1 cellular context compared by ENCODE assay signal in genomic region chr3:120622870-120623718, GRCh38.
TF ChIP-seq lines count a peak whose summit lies in the region.

No MANE protein-coding gene starts in this region.

TF ChIP-seq in K562, 482 proteins besides CTCF, POLR2A, EP300 and RAD21 (continued from another document and continues in another):
- TF ChIP-seq ZBTB5 (IDR thresholded peaks at IDR 0.05), result no peak
- TF ChIP-seq TOE1 (IDR thresholded peaks at IDR 0.05; ENCODE audit: borderline replicate concordance), result no peak
- TF ChIP-seq TOE1 (CRISPR knock-in tag; IDR thresholded peaks at IDR 0.05; ENCODE audit: borderline replicate concordance, low read depth), result no peak
- TF ChIP-seq JUND (IDR thresholded peaks at IDR 0.05; ENCODE audit: borderline replicate concordance, low read depth, low read length), result peak; percentile 86
- TF ChIP-seq JUND (tag; IDR thresholded peaks at IDR 0.05; ENCODE audit: borderline replicate concordance, low read depth, low read length), result peak; percentile 70
- TF ChIP-seq HBP1 (CRISPR knock-in tag; IDR thresholded peaks at IDR 0.05), result no peak
- TF ChIP-seq ARNT (IDR thresholded peaks at IDR 0.05), result no peak
- TF ChIP-seq LEF1 (IDR thresholded peaks at IDR 0.05), result no peak
- TF ChIP-seq AFF1 (IDR thresholded peaks at IDR 0.05; ENCODE audit: low read depth in 1 of 2, partially characterized antibody in 2 of 2), result peak in 1 of 2 experiments; percentile 15
- TF ChIP-seq NFE2 (IDR thresholded peaks at IDR 0.05; ENCODE audit: low read depth), result peak; percentile 61
- peak; percentile 45; the same call in 1 of the 2 replicates for TF ChIP-seq ZNF395 (CRISPR knock-in tag; IDR thresholded peaks at IDR 0.05)
- no peak for TF ChIP-seq HDAC6 (IDR thresholded peaks at IDR 0.05; ENCODE audit: low read depth, low read length)
- 0 out of 2 replicates have a peak, but pooled peaks have one; percentile 34 for TF ChIP-seq CXXC5 (CRISPR knock-in tag; IDR thresholded peaks at IDR 0.05)
- peak; percentile 36; the same call in 1 of the 2 replicates for TF ChIP-seq CHAMP1 (IDR thresholded peaks at IDR 0.05)
- TF ChIP-seq MTA1 (IDR thresholded peaks at IDR 0.05; ENCODE audit: borderline replicate concordance), result no peak
- no peak for TF ChIP-seq MCM5 (IDR thresholded peaks at IDR 0.05; ENCODE audit: low read depth)
- TF ChIP-seq ZNF592 (IDR thresholded peaks at IDR 0.05), result peak; percentile 41; the same call in 1 of the 2 replicates
- no peak for TF ChIP-seq SIRT6 (IDR thresholded peaks at IDR 0.05; ENCODE audit: low read depth, low read length)
- TF ChIP-seq ZNF175 (CRISPR knock-in tag; IDR thresholded peaks at IDR 0.05; ENCODE audit: low read depth), result peak; percentile 84
- peak; percentile 91 for TF ChIP-seq DPF2 (IDR thresholded peaks at IDR 0.05)
- no peak for TF ChIP-seq ZNF668 (CRISPR knock-in tag; IDR thresholded peaks at IDR 0.05)
- peak; percentile 62 for TF ChIP-seq JUN (IDR thresholded peaks at IDR 0.05; ENCODE audit: borderline replicate concordance, low read depth, low read length)
- TF ChIP-seq JUN (CRISPR knock-in tag; IDR thresholded peaks at IDR 0.05; ENCODE audit: borderline replicate concordance), result no peak
- TF ChIP-seq ARID1B (IDR thresholded peaks at IDR 0.05), result peak; percentile 75
- TF ChIP-seq RBM39 (optimal IDR thresholded peaks at IDR 0.05; ENCODE audit: low read depth, low read length), result no peak
- no peak for TF ChIP-seq ZFP91 (CRISPR knock-in tag; IDR thresholded peaks at IDR 0.05)
- no peak for TF ChIP-seq RBM14 (IDR thresholded peaks at IDR 0.05; ENCODE audit: borderline replicate concordance, insufficient read depth, low read depth, low read length)
- no peak for TF ChIP-seq ZNF41 (CRISPR knock-in tag; conservative IDR thresholded peaks at IDR 0.05)
- no peak for TF ChIP-seq DLX4 (CRISPR knock-in tag; IDR thresholded peaks at IDR 0.05)
- no peak for TF ChIP-seq TEAD2 (tag; IDR thresholded peaks at IDR 0.05)
- no peak for TF ChIP-seq SMARCC2 (IDR thresholded peaks at IDR 0.05; ENCODE audit: low read depth)
- TF ChIP-seq MAZ (CRISPR knock-in tag; conservative IDR thresholded peaks at IDR 0.05 in 1 of 2, IDR thresholded peaks at IDR 0.05 in 1 of 2), result peak in 1 of 2 experiments; percentile 51; a peak in 1 of 4 replicates
- TF ChIP-seq ETS2 (tag; IDR thresholded peaks at IDR 0.05; ENCODE audit: borderline replicate concordance, poor library complexity, severe bottlenecking), result no peak
- TF ChIP-seq KDM2B (CRISPR knock-in tag; IDR thresholded peaks at IDR 0.05), result no peak
- TF ChIP-seq ZNF77 (CRISPR knock-in tag; IDR thresholded peaks at IDR 0.05), result no peak
- TF ChIP-seq ZNF354B (CRISPR knock-in tag; IDR thresholded peaks at IDR 0.05), result no peak
- TF ChIP-seq DACH1 (IDR thresholded peaks at IDR 0.05; ENCODE audit: partially characterized antibody), result no peak
- peak; percentile 71 for TF ChIP-seq ZNF316 (IDR thresholded peaks at IDR 0.05)
- TF ChIP-seq TFAP4 (CRISPR knock-in tag; IDR thresholded peaks at IDR 0.05; ENCODE audit: borderline replicate concordance), result 0 out of 2 replicates have a peak, but pooled peaks have one; percentile 6
- TF ChIP-seq TARDBP (IDR thresholded peaks at IDR 0.05), result no peak
- TF ChIP-seq CHCHD3 (CRISPR knock-in tag; IDR thresholded peaks at IDR 0.05), result no peak
- TF ChIP-seq VEZF1 (CRISPR knock-in tag; IDR thresholded peaks at IDR 0.05), result peak; percentile 63
- TF ChIP-seq ZBTB1 (CRISPR knock-in tag; IDR thresholded peaks at IDR 0.05; ENCODE audit: borderline replicate concordance, low read depth), result no peak
- no peak for TF ChIP-seq ZNF282 (CRISPR knock-in tag; IDR thresholded peaks at IDR 0.05)
- TF ChIP-seq ZNF583 (CRISPR knock-in tag; IDR thresholded peaks at IDR 0.05), result no peak
